Comparison of ENCODE assay signal across 1 cellular context in the genomic region with DNA sequence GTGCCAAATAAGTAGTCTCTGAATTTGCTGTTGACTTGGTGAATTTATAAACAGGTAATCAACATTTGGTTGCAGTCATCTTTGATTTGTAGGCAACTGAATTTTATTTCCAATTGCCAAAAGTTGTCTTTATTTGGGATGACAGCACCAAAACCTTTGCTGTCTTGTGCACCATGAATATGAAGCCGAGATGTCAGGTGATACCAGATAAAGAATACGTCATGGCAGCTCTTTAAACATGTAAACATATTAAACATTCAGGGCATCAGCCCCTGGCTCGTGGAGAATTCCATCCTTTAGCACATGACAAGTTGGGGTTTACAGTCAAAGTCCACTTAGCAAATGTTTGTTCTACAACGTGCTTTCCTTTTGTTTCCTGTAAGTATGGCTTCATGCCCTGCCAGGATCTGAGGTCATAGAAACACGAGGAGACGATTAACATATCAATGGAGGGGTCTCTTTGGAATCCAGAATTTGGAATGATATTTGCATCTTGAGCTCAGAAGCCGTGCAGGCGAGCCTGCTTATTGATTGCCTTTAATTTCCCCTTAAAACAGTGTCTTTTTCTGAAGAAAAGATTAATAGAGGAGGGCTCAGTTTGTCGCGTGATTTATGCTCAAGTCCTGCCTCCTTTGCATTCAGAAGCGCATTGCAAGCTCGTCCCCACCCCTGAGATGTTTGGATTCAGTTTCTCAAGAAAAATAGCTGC.
TF ChIP-seq lines count a peak whose summit lies in the region.

No MANE protein-coding gene starts in this region.

TF ChIP-seq in HepG2, 621 proteins besides CTCF, POLR2A, EP300 and RAD21 (continued from another document and continues in another):
- TF ChIP-seq FOSL1 (CRISPR knock-in tag; IDR thresholded peaks at IDR 0.05; ENCODE audit: borderline replicate concordance) (0 out of 2 replicates have a peak, but pooled peaks have one; percentile 7), SIN3B (IDR thresholded peaks at IDR 0.05; ENCODE audit: low read length) (no peak), PHF8 (CRISPR knock-in tag; IDR thresholded peaks at IDR 0.05) (peak; percentile 48; the same call in 1 of the 2 replicates), ONECUT2 (CRISPR knock-in tag; IDR thresholded peaks at IDR 0.05) (no peak), PITX1 (CRISPR knock-in tag; IDR thresholded peaks at IDR 0.05) (peak; percentile 94), XBP1 (CRISPR knock-in tag; IDR thresholded peaks at IDR 0.05) (no peak), ZNF333 (CRISPR knock-in tag; IDR thresholded peaks at IDR 0.05; ENCODE audit: borderline replicate concordance) (no peak), ZNF562 (CRISPR knock-in tag; IDR thresholded peaks at IDR 0.05; ENCODE audit: borderline replicate concordance) (no peak), ZEB1 (IDR thresholded peaks at IDR 0.05; ENCODE audit: insufficient replicate concordance, low read depth) (no peak), ZNF12 (CRISPR knock-in tag; IDR thresholded peaks at IDR 0.05) (no peak; the same call in 1 of the 2 replicates), PRPF4 (IDR thresholded peaks at IDR 0.05; ENCODE audit: low read depth, low read length, poor library complexity, severe bottlenecking) (peak; percentile 59), WIZ (CRISPR knock-in tag; IDR thresholded peaks at IDR 0.05) (no peak), ZNF317 (CRISPR knock-in tag; IDR thresholded peaks at IDR 0.05) (peak; percentile 89; the same call in 1 of the 2 replicates), BCL6 (CRISPR knock-in tag; IDR thresholded peaks at IDR 0.05) (peak; percentile 89), TRIM24 (CRISPR knock-in tag; IDR thresholded peaks at IDR 0.05) (no peak; the same call in 1 of the 2 replicates), CENPX (CRISPR knock-in tag; IDR thresholded peaks at IDR 0.05) (no peak), ZNF605 (CRISPR knock-in tag; IDR thresholded peaks at IDR 0.05) (peak; percentile 82), TOPORS (CRISPR knock-in tag; IDR thresholded peaks at IDR 0.05) (peak; percentile 79; the same call in 1 of the 2 replicates), ZNF558 (CRISPR knock-in tag; IDR thresholded peaks at IDR 0.05; ENCODE audit: borderline replicate concordance) (no peak), ZNF543 (CRISPR knock-in tag; IDR thresholded peaks at IDR 0.05) (no peak), YY1 (IDR thresholded peaks at IDR 0.05; ENCODE audit: insufficient read depth, insufficient replicate concordance, low read depth, low read length) (peak; percentile 74), ZNF790 (CRISPR knock-in tag; IDR thresholded peaks at IDR 0.05; ENCODE audit: borderline replicate concordance) (no peak), ZNF598 (CRISPR knock-in tag; IDR thresholded peaks at IDR 0.05; ENCODE audit: borderline replicate concordance) (no peak; the same call in 1 of the 2 replicates), ZBTB8A (CRISPR knock-in tag; IDR thresholded peaks at IDR 0.05; ENCODE audit: borderline replicate concordance, low read depth) (no peak), PHF21A (CRISPR knock-in tag; IDR thresholded peaks at IDR 0.05) (peak; percentile 90; the same call in 1 of the 2 replicates), ZNF589 (CRISPR knock-in tag; conservative IDR thresholded peaks at IDR 0.05) (no peak; the same call in 1 of the 2 replicates), SMAD3 (CRISPR knock-in tag; IDR thresholded peaks at IDR 0.05) (peak; percentile 98), SRY (CRISPR knock-in tag; IDR thresholded peaks at IDR 0.05) (no peak), ZNF225 (CRISPR knock-in tag; IDR thresholded peaks at IDR 0.05) (no peak; the same call in 1 of the 2 replicates)
- TF ChIP-seq, protein P1, sequence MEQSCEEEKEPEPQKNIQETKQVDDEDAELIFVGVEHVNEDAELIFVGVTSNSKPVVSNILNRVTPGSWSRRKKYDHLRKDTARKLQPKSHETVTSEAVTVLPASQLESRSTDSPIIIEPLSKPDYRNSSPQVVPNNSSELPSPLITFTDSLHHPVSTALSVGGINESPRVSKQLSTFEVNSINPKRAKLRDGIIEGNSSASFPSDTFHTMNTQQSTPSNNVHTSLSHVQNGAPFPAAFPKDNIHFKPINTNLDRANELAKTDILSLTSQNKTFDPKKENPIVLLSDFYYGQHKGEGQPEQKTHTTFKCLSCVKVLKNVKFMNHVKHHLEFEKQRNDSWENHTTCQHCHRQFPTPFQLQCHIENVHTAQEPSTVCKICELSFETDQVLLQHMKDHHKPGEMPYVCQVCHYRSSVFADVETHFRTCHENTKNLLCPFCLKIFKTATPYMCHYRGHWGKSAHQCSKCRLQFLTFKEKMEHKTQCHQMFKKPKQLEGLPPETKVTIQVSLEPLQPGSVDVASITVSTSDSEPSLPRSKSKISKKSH (CRISPR knock-in tag; IDR thresholded peaks at IDR 0.05; ENCODE audit: borderline replicate concordance) = no peak
- TF ChIP-seq, protein P2, sequence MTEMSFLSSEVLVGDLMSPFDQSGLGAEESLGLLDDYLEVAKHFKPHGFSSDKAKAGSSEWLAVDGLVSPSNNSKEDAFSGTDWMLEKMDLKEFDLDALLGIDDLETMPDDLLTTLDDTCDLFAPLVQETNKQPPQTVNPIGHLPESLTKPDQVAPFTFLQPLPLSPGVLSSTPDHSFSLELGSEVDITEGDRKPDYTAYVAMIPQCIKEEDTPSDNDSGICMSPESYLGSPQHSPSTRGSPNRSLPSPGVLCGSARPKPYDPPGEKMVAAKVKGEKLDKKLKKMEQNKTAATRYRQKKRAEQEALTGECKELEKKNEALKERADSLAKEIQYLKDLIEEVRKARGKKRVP (CRISPR knock-in tag; IDR thresholded peaks at IDR 0.05) = peak in 1 of 2 experiments; percentile 90; a peak in 2 of 4 replicates
- TF ChIP-seq, protein P3, sequence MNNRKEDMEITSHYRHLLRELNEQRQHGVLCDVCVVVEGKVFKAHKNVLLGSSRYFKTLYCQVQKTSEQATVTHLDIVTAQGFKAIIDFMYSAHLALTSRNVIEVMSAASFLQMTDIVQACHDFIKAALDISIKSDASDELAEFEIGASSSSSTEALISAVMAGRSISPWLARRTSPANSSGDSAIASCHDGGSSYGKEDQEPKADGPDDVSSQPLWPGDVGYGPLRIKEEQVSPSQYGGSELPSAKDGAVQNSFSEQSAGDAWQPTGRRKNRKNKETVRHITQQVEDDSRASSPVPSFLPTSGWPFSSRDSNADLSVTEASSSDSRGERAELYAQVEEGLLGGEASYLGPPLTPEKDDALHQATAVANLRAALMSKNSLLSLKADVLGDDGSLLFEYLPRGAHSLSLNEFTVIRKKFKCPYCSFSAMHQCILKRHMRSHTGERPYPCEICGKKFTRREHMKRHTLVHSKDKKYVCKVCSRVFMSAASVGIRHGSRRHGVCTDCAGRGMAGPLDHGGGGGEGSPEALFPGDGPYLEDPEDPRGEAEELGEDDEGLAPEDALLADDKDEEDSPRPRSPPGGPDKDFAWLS (CRISPR knock-in tag; IDR thresholded peaks at IDR 0.05; ENCODE audit: borderline replicate concordance) = peak; percentile 84; the same call in 1 of the 2 replicates
- TF ChIP-seq, protein P4, sequence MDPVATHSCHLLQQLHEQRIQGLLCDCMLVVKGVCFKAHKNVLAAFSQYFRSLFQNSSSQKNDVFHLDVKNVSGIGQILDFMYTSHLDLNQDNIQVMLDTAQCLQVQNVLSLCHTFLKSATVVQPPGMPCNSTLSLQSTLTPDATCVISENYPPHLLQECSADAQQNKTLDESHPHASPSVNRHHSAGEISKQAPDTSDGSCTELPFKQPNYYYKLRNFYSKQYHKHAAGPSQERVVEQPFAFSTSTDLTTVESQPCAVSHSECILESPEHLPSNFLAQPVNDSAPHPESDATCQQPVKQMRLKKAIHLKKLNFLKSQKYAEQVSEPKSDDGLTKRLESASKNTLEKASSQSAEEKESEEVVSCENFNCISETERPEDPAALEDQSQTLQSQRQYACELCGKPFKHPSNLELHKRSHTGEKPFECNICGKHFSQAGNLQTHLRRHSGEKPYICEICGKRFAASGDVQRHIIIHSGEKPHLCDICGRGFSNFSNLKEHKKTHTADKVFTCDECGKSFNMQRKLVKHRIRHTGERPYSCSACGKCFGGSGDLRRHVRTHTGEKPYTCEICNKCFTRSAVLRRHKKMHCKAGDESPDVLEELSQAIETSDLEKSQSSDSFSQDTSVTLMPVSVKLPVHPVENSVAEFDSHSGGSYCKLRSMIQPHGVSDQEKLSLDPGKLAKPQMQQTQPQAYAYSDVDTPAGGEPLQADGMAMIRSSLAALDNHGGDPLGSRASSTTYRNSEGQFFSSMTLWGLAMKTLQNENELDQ (CRISPR knock-in tag; IDR thresholded peaks at IDR 0.05; ENCODE audit: borderline replicate concordance) = no peak
- TF ChIP-seq, protein P5, sequence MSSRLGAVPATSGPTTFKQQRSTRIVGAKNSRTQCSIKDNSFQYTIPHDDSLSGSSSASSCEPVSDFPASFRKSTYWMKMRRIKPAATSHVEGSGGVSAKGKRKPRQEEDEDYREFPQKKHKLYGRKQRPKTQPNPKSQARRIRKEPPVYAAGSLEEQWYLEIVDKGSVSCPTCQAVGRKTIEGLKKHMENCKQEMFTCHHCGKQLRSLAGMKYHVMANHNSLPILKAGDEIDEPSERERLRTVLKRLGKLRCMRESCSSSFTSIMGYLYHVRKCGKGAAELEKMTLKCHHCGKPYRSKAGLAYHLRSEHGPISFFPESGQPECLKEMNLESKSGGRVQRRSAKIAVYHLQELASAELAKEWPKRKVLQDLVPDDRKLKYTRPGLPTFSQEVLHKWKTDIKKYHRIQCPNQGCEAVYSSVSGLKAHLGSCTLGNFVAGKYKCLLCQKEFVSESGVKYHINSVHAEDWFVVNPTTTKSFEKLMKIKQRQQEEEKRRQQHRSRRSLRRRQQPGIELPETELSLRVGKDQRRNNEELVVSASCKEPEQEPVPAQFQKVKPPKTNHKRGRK (CRISPR knock-in tag; IDR thresholded peaks at IDR 0.05) = no peak
- TF ChIP-seq, protein P6, sequence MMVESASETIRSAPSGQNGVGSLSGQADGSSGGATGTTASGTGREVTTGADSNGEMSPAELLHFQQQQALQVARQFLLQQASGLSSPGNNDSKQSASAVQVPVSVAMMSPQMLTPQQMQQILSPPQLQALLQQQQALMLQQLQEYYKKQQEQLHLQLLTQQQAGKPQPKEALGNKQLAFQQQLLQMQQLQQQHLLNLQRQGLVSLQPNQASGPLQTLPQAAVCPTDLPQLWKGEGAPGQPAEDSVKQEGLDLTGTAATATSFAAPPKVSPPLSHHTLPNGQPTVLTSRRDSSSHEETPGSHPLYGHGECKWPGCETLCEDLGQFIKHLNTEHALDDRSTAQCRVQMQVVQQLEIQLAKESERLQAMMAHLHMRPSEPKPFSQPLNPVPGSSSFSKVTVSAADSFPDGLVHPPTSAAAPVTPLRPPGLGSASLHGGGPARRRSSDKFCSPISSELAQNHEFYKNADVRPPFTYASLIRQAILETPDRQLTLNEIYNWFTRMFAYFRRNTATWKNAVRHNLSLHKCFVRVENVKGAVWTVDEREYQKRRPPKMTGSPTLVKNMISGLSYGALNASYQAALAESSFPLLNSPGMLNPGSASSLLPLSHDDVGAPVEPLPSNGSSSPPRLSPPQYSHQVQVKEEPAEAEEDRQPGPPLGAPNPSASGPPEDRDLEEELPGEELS (CRISPR knock-in tag; IDR thresholded peaks at IDR 0.05) = peak; percentile 98
- TF ChIP-seq, protein P7, sequence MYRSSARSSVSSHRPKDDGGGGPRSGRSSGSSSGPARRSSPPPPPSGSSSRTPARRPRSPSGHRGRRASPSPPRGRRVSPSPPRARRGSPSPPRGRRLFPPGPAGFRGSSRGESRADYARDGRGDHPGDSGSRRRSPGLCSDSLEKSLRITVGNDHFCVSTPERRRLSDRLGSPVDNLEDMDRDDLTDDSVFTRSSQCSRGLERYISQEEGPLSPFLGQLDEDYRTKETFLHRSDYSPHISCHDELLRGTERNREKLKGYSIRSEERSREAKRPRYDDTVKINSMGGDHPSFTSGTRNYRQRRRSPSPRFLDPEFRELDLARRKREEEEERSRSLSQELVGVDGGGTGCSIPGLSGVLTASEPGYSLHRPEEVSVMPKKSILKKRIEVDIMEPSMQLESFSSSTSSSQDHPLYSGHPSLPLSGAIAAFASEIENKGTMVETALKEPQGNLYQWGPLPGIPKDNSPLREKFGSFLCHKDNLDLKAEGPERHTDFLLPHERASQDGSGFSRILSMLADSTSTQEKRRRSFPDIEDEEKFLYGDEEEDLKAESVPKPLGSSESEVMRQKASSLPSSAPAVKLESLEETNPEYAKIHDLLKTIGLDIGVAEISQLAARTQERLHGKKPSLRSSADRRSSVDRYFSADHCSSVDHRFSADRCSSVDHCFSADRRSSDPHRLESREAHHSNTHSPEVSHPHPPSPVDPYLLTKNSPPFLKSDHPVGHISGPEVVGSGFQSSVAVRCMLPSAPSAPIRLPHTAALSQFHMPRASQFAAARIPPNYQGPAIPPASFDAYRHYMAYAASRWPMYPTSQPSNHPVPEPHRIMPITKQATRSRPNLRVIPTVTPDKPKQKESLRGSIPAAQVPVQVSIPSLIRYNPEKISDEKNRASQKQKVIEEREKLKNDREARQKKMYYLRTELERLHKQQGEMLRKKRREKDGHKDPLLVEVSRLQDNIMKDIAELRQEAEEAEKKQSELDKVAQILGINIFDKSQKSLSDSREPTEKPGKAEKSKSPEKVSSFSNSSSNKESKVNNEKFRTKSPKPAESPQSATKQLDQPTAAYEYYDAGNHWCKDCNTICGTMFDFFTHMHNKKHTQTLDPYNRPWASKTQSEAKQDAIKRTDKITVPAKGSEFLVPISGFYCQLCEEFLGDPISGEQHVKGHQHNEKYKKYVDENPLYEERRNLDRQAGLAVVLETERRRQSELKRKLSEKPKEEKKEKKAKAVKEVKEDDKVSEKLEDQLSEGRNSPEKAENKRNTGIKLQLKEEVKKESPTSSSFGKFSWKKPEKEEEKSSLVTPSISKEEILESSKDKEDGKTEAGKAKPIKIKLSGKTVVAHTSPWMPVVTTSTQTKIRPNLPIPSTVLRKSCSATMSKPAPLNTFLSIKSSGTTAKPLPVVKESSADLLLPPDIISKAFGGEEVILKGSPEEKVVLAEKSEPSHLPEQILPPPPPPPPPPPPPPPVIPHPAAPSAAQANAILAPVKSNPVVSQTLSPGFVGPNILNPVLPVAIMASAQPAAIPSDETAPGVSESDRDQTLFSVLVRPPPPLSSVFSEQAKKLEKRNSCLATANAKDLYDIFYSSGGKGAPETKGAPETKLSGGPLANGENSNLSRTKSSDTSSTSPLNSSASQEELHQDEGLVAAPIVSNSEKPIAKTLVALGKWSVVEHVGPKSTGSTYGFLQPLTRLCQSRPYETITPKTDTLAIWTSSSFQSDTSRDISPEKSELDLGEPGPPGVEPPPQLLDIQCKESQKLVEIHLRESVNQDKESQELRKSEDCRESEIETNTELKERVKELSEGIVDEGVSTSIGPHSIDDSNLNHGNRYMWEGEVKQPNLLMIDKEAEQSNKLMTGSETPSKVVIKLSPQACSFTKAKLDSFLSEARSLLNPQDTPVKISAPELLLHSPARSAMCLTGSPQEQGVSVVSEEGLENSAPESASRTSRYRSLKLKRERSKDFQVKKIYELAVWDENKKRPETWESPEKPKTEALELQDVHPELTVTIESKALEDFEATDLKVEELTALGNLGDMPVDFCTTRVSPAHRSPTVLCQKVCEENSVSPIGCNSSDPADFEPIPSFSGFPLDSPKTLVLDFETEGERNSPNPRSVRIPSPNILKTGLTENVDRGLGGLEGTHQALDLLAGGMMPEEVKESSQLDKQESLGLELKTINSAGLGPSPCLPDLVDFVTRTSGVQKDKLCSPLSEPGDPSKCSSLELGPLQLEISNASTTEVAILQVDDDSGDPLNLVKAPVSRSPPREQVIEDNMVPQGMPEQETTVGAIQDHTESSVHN (CRISPR knock-in tag; IDR thresholded peaks at IDR 0.05) = no peak
- TF ChIP-seq, protein P8, sequence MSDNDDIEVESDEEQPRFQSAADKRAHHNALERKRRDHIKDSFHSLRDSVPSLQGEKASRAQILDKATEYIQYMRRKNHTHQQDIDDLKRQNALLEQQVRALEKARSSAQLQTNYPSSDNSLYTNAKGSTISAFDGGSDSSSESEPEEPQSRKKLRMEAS (IDR thresholded peaks at IDR 0.05) = peak; percentile 97
- TF ChIP-seq, protein P9, sequence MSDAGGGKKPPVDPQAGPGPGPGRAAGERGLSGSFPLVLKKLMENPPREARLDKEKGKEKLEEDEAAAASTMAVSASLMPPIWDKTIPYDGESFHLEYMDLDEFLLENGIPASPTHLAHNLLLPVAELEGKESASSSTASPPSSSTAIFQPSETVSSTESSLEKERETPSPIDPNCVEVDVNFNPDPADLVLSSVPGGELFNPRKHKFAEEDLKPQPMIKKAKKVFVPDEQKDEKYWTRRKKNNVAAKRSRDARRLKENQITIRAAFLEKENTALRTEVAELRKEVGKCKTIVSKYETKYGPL (CRISPR knock-in tag; IDR thresholded peaks at IDR 0.05) = no peak
